ENCODE assay signal across 20 cellular contexts in the genomic region with DNA sequence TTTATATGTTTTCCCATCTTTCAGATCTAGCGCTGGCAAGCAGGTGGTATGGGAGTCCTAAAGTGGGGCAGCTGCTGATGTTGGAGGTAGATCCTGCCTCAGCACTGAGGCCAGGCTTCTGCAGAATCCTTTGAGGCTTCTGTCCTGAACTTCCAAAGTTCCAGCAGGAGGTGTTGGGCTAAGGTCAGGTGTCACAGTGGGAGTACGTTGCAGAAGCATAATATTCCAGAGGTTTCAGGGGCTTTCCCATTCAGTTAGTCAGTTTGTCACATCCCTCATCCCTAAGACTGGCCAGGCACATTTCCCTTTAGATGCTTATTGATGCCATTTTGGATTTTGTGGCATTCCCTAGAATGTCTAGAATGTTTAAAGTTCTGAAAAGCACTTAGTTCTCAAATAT.
A peak's percentile ranks its signal among the peaks of the same experiment; 100 is the strongest.
DNase-seq lines count a peak whose midpoint lies in the region; ATAC-seq and TF ChIP-seq lines count a peak whose summit lies in the region.
"Had no signal": no experiment of that assay in that cellular context is flagged by ENCODE, and none has a peak within 500 bp of the region (broad histone marks: within the 10 kb centered on the region; RNA-seq: fewer than 3 reads in every experiment).

No MANE protein-coding gene starts in this region.

- H3K27ac ChIP-seq in SJCRH30: peak overlapping the region; percentile 65
- H3K27ac ChIP-seq in smooth muscle cell (ENCODE audit: low read depth): peak overlapping the region; percentile 36

- WGBS in smooth muscle cell (ENCODE audit: low lambda C conversion rate): 85% methylated on average over 2 of the region's 2 CpGs

- no peaks in the 10 kb centered on the region for H3F3A ChIP-seq in smooth muscle cell (ENCODE audit: low read depth)

- no peaks in the 10 kb centered on the region for H4K20me1 ChIP-seq in smooth muscle cell (ENCODE audit: low read depth)

- H3K4me1 Mint-ChIP-seq in activated T-helper 2 cell treated with anti-CD3 and anti-CD28 coated beads, Interferon-gamma antibody, Interleukin-2, Interleukin-4, amounts not matched to agents 10 μg/mL and 5 μg/mL and 100 μg/mL, durations not matched to agents 14 hours and 24 hours and 36 hours (ENCODE audit: low read depth): no peaks in the 10 kb centered on the region
- H3K4me1 Mint-ChIP-seq in activated T-helper 17 cell treated with anti-CD3 and anti-CD28 coated beads, Interleukin-2, amount 50 U/mL, for 72 hours: no peaks in the 10 kb centered on the region
- H3K4me1 Mint-ChIP-seq: activated CD4-positive, alpha-beta T cell treated with anti-CD3 and anti-CD28 coated beads, Interleukin-2, amount 10 ng/mL, durations not matched to agents 7 days and 5 days; activated naive CD4-positive, alpha-beta T cell treated with anti-CD3 and anti-CD28 coated beads, Interleukin-2, amount 10 ng/mL, durations not matched to agents 7 days and 5 days; T-cell had no signal

- H3K9me3 Mint-ChIP-seq in activated T-helper 2 cell treated with anti-CD3 and anti-CD28 coated beads, Interferon-gamma antibody, Interleukin-2, Interleukin-4, amounts not matched to agents 10 μg/mL and 5 μg/mL and 100 μg/mL, durations not matched to agents 14 hours and 24 hours and 36 hours: no peaks in the 10 kb centered on the region
- peaks cover 11% of the 10 kb centered on the region for H3K9me3 Mint-ChIP-seq in activated T-helper 17 cell treated with anti-CD3 and anti-CD28 coated beads, Interleukin-2, amount 50 U/mL, for 72 hours
- H3K9me3 Mint-ChIP-seq: activated CD4-positive, alpha-beta T cell treated with anti-CD3 and anti-CD28 coated beads, Interleukin-2, amount 10 ng/mL, durations not matched to agents 7 days and 5 days; activated naive CD4-positive, alpha-beta T cell treated with anti-CD3 and anti-CD28 coated beads, Interleukin-2, amount 10 ng/mL, durations not matched to agents 7 days and 5 days had no signal

- H3K9me3 ChIP-seq in SJCRH30 (replicated peaks) (peaks cover 8% of the 10 kb centered on the region), smooth muscle cell (replicated peaks; ENCODE audit: low read depth) (no peaks in the 10 kb centered on the region)
- H3K9me3 ChIP-seq: gastrocnemius medialis had no signal

- no peak for TF ChIP-seq CTCF in smooth muscle cell (IDR thresholded peaks at IDR 0.05; ENCODE audit: borderline replicate concordance, insufficient read depth, poor library complexity, severe bottlenecking)

- H3K27me3 ChIP-seq in SJCRH30: no peaks in the 10 kb centered on the region
- H3K27me3 ChIP-seq in smooth muscle cell (ENCODE audit: low read depth): no peaks in the 10 kb centered on the region
- H3K27me3 ChIP-seq: gastrocnemius medialis, MG63, sigmoid colon had no signal

- peaks cover 19% of the 10 kb centered on the region for H3K4me1 ChIP-seq in SJCRH30
- H3K4me1 ChIP-seq in smooth muscle cell (ENCODE audit: low read depth): peaks cover 4% of the 10 kb centered on the region
- H3K4me1 ChIP-seq: sigmoid colon had no signal

- ATAC-seq in activated T-helper 17 cell treated with anti-CD3 and anti-CD28 coated beads, Interleukin-2, amount 50 U/mL, for 72 hours (replicated peaks): no peak

- H2AFZ ChIP-seq in smooth muscle cell (ENCODE audit: low read depth): no peak overlapping the region

- no peak overlapping the region for H3K4me2 ChIP-seq in smooth muscle cell

- H3K79me2 ChIP-seq in smooth muscle cell (ENCODE audit: low read depth): no peaks in the 10 kb centered on the region

- H3K36me3 Mint-ChIP-seq in activated T-helper 2 cell treated with anti-CD3 and anti-CD28 coated beads, Interferon-gamma antibody, Interleukin-2, Interleukin-4, amounts not matched to agents 10 μg/mL and 5 μg/mL and 100 μg/mL, durations not matched to agents 14 hours and 24 hours and 36 hours (ENCODE audit: low read depth): no peaks in the 10 kb centered on the region
- H3K36me3 Mint-ChIP-seq in activated T-helper 17 cell treated with anti-CD3 and anti-CD28 coated beads, Interleukin-2, amount 50 U/mL, for 72 hours (ENCODE audit: low read depth): no peaks in the 10 kb centered on the region
- H3K36me3 Mint-ChIP-seq: activated naive CD4-positive, alpha-beta T cell treated with anti-CD3 and anti-CD28 coated beads, Interleukin-2, amount 10 ng/mL, durations not matched to agents 7 days and 5 days; T-cell had no signal

- H3K4me3 Mint-ChIP-seq in activated T-helper 2 cell treated with anti-CD3 and anti-CD28 coated beads, Interferon-gamma antibody, Interleukin-2, Interleukin-4, amounts not matched to agents 10 μg/mL and 5 μg/mL and 100 μg/mL, durations not matched to agents 14 hours and 24 hours and 36 hours (ENCODE audit: low read depth): no peak overlapping the region
- no peak overlapping the region for H3K4me3 Mint-ChIP-seq in activated T-helper 17 cell treated with anti-CD3 and anti-CD28 coated beads, Interleukin-2, amount 50 U/mL, for 72 hours
- H3K4me3 Mint-ChIP-seq: activated CD4-positive, alpha-beta T cell treated with anti-CD3 and anti-CD28 coated beads, Interleukin-2, amount 10 ng/mL, durations not matched to agents 7 days and 5 days; activated naive CD4-positive, alpha-beta T cell treated with anti-CD3 and anti-CD28 coated beads, Interleukin-2, amount 10 ng/mL, durations not matched to agents 7 days and 5 days; T-cell had no signal

- H3K36me3 ChIP-seq in SJCRH30: no peaks in the 10 kb centered on the region
- H3K36me3 ChIP-seq in smooth muscle cell (ENCODE audit: low read depth): no peaks in the 10 kb centered on the region
- H3K36me3 ChIP-seq: gastrocnemius medialis, MG63, sigmoid colon had no signal

- no peak overlapping the region for H3K27ac Mint-ChIP-seq in activated T-helper 2 cell treated with anti-CD3 and anti-CD28 coated beads, Interferon-gamma antibody, Interleukin-2, Interleukin-4, amounts not matched to agents 10 μg/mL and 5 μg/mL and 100 μg/mL, durations not matched to agents 14 hours and 24 hours and 36 hours
- H3K27ac Mint-ChIP-seq in activated T-helper 17 cell treated with anti-CD3 and anti-CD28 coated beads, Interleukin-2, amount 50 U/mL, for 72 hours: no peak overlapping the region
- H3K27ac Mint-ChIP-seq: activated CD4-positive, alpha-beta T cell treated with anti-CD3 and anti-CD28 coated beads, Interleukin-2, amount 10 ng/mL, durations not matched to agents 7 days and 5 days; activated naive CD4-positive, alpha-beta T cell treated with anti-CD3 and anti-CD28 coated beads, Interleukin-2, amount 10 ng/mL, durations not matched to agents 7 days and 5 days; T-cell had no signal

- intact Hi-C loops in activated T-helper 2 cell treated with anti-CD3 and anti-CD28 coated beads, Interferon-gamma antibody, Interleukin-2, Interleukin-4, amounts not matched to agents 10 μg/mL and 5 μg/mL and 100 μg/mL, durations not matched to agents 14 hours and 24 hours and 36 hours (cut with micrococcal nuclease): no loop called here

- H3K4me3 ChIP-seq in SJCRH30 (no peak overlapping the region), smooth muscle cell (no peak overlapping the region)
- H3K4me3 ChIP-seq: gastrocnemius medialis, MG63, sigmoid colon had no signal

- H3K27me3 Mint-ChIP-seq in activated T-helper 2 cell treated with anti-CD3 and anti-CD28 coated beads, Interferon-gamma antibody, Interleukin-2, Interleukin-4, amounts not matched to agents 10 μg/mL and 5 μg/mL and 100 μg/mL, durations not matched to agents 14 hours and 24 hours and 36 hours (ENCODE audit: low read depth): no peaks in the 10 kb centered on the region
- peaks cover 3% of the 10 kb centered on the region for H3K27me3 Mint-ChIP-seq in activated T-helper 17 cell treated with anti-CD3 and anti-CD28 coated beads, Interleukin-2, amount 50 U/mL, for 72 hours
- H3K27me3 Mint-ChIP-seq: activated CD4-positive, alpha-beta T cell treated with anti-CD3 and anti-CD28 coated beads, Interleukin-2, amount 10 ng/mL, durations not matched to agents 7 days and 5 days; activated naive CD4-positive, alpha-beta T cell treated with anti-CD3 and anti-CD28 coated beads, Interleukin-2, amount 10 ng/mL, durations not matched to agents 7 days and 5 days had no signal

- H3K9ac ChIP-seq in smooth muscle cell (ENCODE audit: low read depth): no peak overlapping the region

- DNase-seq in EL (peak; percentile 30), SJCRH30 (no peak), iPS-NIHi11 (ENCODE audit: low spot score) (peak; percentile 1), smooth muscle cell (lab: John Stamatoyannopoulos, UW; ENCODE audit: unreplicated experiment) (no peak), NCI-H510A treated with DMSO at 0.1 percent for 48 hours (lab: John Stamatoyannopoulos, UW) (no peak)
- no peak for DNase-seq in activated T-helper 2 cell treated with anti-CD3 and anti-CD28 coated beads, Interferon-gamma antibody, Interleukin-2, Interleukin-4, amounts not matched to agents 10 μg/mL and 5 μg/mL and 100 μg/mL, durations not matched to agents 14 hours and 24 hours and 36 hours (ENCODE audit: low spot score)
- DNase-seq in activated CD4-positive, alpha-beta T cell treated with anti-CD3 and anti-CD28 coated beads, Interleukin-2, amount 50 U/mL, for 1 hour: no peak
- DNase-seq: activated CD4-positive, alpha-beta T cell treated with anti-CD3 and anti-CD28 coated beads, Interleukin-2, amount 10 ng/mL, durations not matched to agents 7 days and 5 days; activated naive CD4-positive, alpha-beta T cell treated with anti-CD3 and anti-CD28 coated beads, Interleukin-2, amount 10 ng/mL, durations not matched to agents 7 days and 5 days; DMS 273 treated with DMSO at 0.1 percent for 48 hours; left ventricle myocardium superior; NCI-H1694; NCI-H446; NK-92 treated with Interleukin-12 subunit alpha and Interleukin-12 subunit beta, amount 100 ng/mL, for 24 hours; sigmoid colon; stimulated activated CD4-positive, alpha-beta T cell treated with anti-CD3 and anti-CD28 coated beads, Interleukin-4, amount 100 ng/mL, for 4 hours; T-cell had no signal

Comparison
In these comparisons a context has a peak if more than half of its experiments do, and no peak if none do; other contexts are left out.
1. DNase-seq: peak in EL (single experiment) and iPS-NIHi11 (single experiment); none in SJCRH30 (0 of 2), smooth muscle cell (single experiment), activated T-helper 2 cell treated with anti-CD3 and anti-CD28 coated beads, Interferon-gamma antibody, Interleukin-2, Interleukin-4, amounts not matched to agents 10 μg/mL and 5 μg/mL and 100 μg/mL, durations not matched to agents 14 hours and 24 hours and 36 hours (single experiment), activated CD4-positive, alpha-beta T cell treated with anti-CD3 and anti-CD28 coated beads, Interleukin-2, amount 50 U/mL, for 1 hour (single experiment) and NCI-H510A treated with DMSO at 0.1 percent for 48 hours (single experiment).